Comparison of ENCODE assay signal across 21 cellular contexts in the genomic region with DNA sequence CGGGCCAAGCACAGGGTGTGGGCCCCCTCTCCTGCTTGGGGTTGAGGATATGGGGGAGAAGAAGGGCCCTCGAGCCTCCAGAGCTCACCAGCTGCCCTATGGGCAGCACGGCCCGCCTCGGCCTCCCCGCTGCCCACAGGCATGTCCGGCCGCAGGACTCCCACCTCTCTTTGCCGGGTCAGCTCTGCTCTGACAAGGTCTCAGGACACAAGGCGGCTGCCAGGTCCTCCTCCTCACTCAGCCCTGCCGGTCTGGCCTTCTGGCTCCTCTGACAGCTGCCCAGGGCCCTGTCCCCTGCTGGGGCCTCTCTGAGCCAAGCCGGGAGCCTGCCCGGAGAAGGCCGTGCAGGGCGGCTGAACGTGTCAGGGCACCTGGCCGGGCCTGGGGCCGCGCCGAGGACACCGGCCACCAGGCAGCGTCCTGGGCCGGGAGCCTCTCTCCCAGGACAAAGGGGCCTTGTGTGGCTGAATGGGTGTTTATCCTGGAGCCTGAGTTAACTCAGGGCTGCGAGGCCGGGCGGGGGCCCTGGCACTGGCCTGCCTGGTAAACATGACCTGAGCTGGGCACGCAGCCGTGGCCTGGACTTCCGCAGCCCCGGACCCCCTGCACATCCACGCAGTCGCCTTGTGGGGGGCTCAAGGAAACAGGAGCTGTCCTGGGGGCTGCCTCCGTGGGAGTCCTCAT. TPM values are rescaled to one million over a fixed set of nuclear protein-coding genes. Genes with fewer than 3 reads are reported as not detected.
DNase-seq lines count a peak whose midpoint lies in the region; ATAC-seq, FAIRE-seq and TF ChIP-seq lines count a peak whose summit lies in the region.
"Had no signal": no experiment of that assay in that cellular context is flagged by ENCODE, and none has a peak within 500 bp of the region (broad histone marks: within the 10 kb centered on the region; RNA-seq: fewer than 3 reads in every experiment).

No MANE protein-coding gene starts in this region.

- DNase-seq in G401 (ENCODE audit: low spot score), result peak; percentile 75
- DNase-seq in SK-MEL-5 (ENCODE audit: low read depth, low spot score), result peak; percentile 60
- DNase-seq in head of caudate nucleus, result peak in 38 of 42 donors; percentile 11 to 74 (median 44)
- no peak for DNase-seq in pancreas
- DNase-seq in activated T-cell treated with anti-CD3 and anti-CD28 coated beads, Interleukin-2, amount 50 U/mL, for 24 hours, result no peak
- no peak for DNase-seq in activated T-cell treated with anti-CD3 and anti-CD28 coated beads, Interleukin-2, amount 50 U/mL, for 72 hours
- no peak for DNase-seq in stimulated activated effector memory CD8-positive, alpha-beta T cell treated with anti-CD3 and anti-CD28 coated beads, Interleukin-12 subunit alpha, Interleukin-12 subunit beta, amount 100 ng/mL, for 72 hours (ENCODE audit: low spot score in 2 of 2)
- DNase-seq: cortex of kidney, DMS153, NCI-H187 had no signal

- no peaks in the 10 kb centered on the region for H3K4me1 Mint-ChIP-seq in activated T-cell treated with anti-CD3 and anti-CD28 coated beads, Interleukin-2, amount 50 U/mL, for 24 hours (ENCODE audit: low read depth)
- H3K4me1 Mint-ChIP-seq in activated T-cell treated with anti-CD3 and anti-CD28 coated beads, Interleukin-2, amount 50 U/mL, for 72 hours (ENCODE audit: low read depth), result no peaks in the 10 kb centered on the region
- no peaks in the 10 kb centered on the region for H3K4me1 Mint-ChIP-seq in stimulated activated effector memory CD8-positive, alpha-beta T cell treated with anti-CD3 and anti-CD28 coated beads, Interleukin-12 subunit alpha, Interleukin-12 subunit beta, amount 100 ng/mL, for 72 hours
- H3K4me1 Mint-ChIP-seq: stimulated activated memory B cell treated with anti-CD40 and anti-IgM and Interleukin-4, amounts not matched to agents 10 μg/mL and 1 μg/mL and 100 μg/mL, for 72 hours had no signal

- H3K36me3 Mint-ChIP-seq in activated T-cell treated with anti-CD3 and anti-CD28 coated beads, Interleukin-2, amount 50 U/mL, for 24 hours (ENCODE audit: low read depth), result peaks cover 33% of the 10 kb centered on the region
- peaks cover 3 to 7% of the 10 kb centered on the region in 2 donors for H3K36me3 Mint-ChIP-seq in activated T-cell treated with anti-CD3 and anti-CD28 coated beads, Interleukin-2, amount 50 U/mL, for 72 hours (ENCODE audit: insufficient read depth in 2 of 2)
- H3K36me3 Mint-ChIP-seq in stimulated activated effector memory CD8-positive, alpha-beta T cell treated with anti-CD3 and anti-CD28 coated beads, Interleukin-12 subunit alpha, Interleukin-12 subunit beta, amount 100 ng/mL, for 72 hours, result peaks cover 36% of the 10 kb centered on the region

- FAIRE-seq in pancreas (lab: Jason Lieb, UNC), result no peak
- FAIRE-seq: bronchial epithelial cell, endometrium had no signal

- no peaks in the 10 kb centered on the region for H3K27me3 ChIP-seq in pancreas

- in situ Hi-C loops in G401 (cut with HindIII; ENCODE audit: low sequenced_read_pairs) (no loop called here), SK-MEL-5 (cut with HindIII; ENCODE audit: low pct_unique_long_range_greater_than_20kb, low sequenced_read_pairs) (no loop called here)

- H3K27me3 Mint-ChIP-seq in activated T-cell treated with anti-CD3 and anti-CD28 coated beads, Interleukin-2, amount 50 U/mL, for 24 hours, result no peaks in the 10 kb centered on the region
- H3K27me3 Mint-ChIP-seq in activated T-cell treated with anti-CD3 and anti-CD28 coated beads, Interleukin-2, amount 50 U/mL, for 72 hours (ENCODE audit: low read depth), result no peaks in the 10 kb centered on the region

- TF ChIP-seq CTCF in pancreas (IDR thresholded peaks at IDR 0.05), result no peak

- 59 to 64% methylated on average over 32 to 33 of the region's 33 CpGs for WGBS in pancreas, 2 donors

- H3K4me3 ChIP-seq in pancreas, result no peak overlapping the region
- H3K4me3 ChIP-seq: adrenal gland, neural progenitor cell, psoas muscle had no signal

- peak overlapping the region; percentile 45 to 67 (median 58) for H3K27ac ChIP-seq in pancreas
- H3K27ac ChIP-seq: adrenal gland, neural progenitor cell, psoas muscle, VCaP had no signal

- H3K4me1 ChIP-seq in pancreas, result no peaks in the 10 kb centered on the region
- H3K4me1 ChIP-seq: psoas muscle had no signal

- no peaks in the 10 kb centered on the region for H3K9me3 ChIP-seq in pancreas
- H3K9me3 ChIP-seq: adrenal gland, psoas muscle had no signal

- intact Hi-C loops in head of caudate nucleus (cut with DNase I), result loop anchor here (5.0 kb wide), 1 partner anchor 65 kb away; no protein-coding TSS in a partner anchor
- intact Hi-C loops in pancreas (cut with DNase I), result loop anchor here in 2 of 3 donors (5.0 to 10.0 kb wide), 3 partner anchors 60 to 438 kb away; no protein-coding TSS in a partner anchor

- H3K9me3 Mint-ChIP-seq in activated T-cell treated with anti-CD3 and anti-CD28 coated beads, Interleukin-2, amount 50 U/mL, for 24 hours, result no peaks in the 10 kb centered on the region
- H3K9me3 Mint-ChIP-seq in activated T-cell treated with anti-CD3 and anti-CD28 coated beads, Interleukin-2, amount 50 U/mL, for 72 hours, result no peaks in the 10 kb centered on the region
- H3K9me3 Mint-ChIP-seq in stimulated activated effector memory CD8-positive, alpha-beta T cell treated with anti-CD3 and anti-CD28 coated beads, Interleukin-12 subunit alpha, Interleukin-12 subunit beta, amount 100 ng/mL, for 72 hours, result no peaks in the 10 kb centered on the region
- H3K9me3 Mint-ChIP-seq: HFFc6; neural progenitor cell; stimulated activated memory B cell treated with anti-CD40 and anti-IgM and Interleukin-4, amounts not matched to agents 10 μg/mL and 1 μg/mL and 100 μg/mL, for 72 hours; T-helper 2 cell treated with Interferon-gamma antibody and Interleukin-4, amounts not matched to agents 5 μg/mL and 100 μg/mL, for 36 hours had no signal

- no peak overlapping the region for H3K27ac Mint-ChIP-seq in activated T-cell treated with anti-CD3 and anti-CD28 coated beads, Interleukin-2, amount 50 U/mL, for 24 hours
- H3K27ac Mint-ChIP-seq in activated T-cell treated with anti-CD3 and anti-CD28 coated beads, Interleukin-2, amount 50 U/mL, for 72 hours, result no peak overlapping the region
- H3K27ac Mint-ChIP-seq in stimulated activated effector memory CD8-positive, alpha-beta T cell treated with anti-CD3 and anti-CD28 coated beads, Interleukin-12 subunit alpha, Interleukin-12 subunit beta, amount 100 ng/mL, for 72 hours, result no peak overlapping the region
- H3K27ac Mint-ChIP-seq: HFFc6; neural progenitor cell; stimulated activated memory B cell treated with anti-CD40 and anti-IgM and Interleukin-4, amounts not matched to agents 10 μg/mL and 1 μg/mL and 100 μg/mL, for 72 hours; T-helper 2 cell treated with Interferon-gamma antibody and Interleukin-4, amounts not matched to agents 5 μg/mL and 100 μg/mL, for 36 hours had no signal

- ATAC-seq in pancreas (peak; percentile 24 to 65 (median 50)), GM18519 (IDR thresholded peaks at IDR 0.05; ENCODE audit: low FRiP score, unreplicated experiment) (no peak)
- ATAC-seq in activated T-cell treated with anti-CD3 and anti-CD28 coated beads, Interleukin-2, amount 50 U/mL, for 72 hours (replicated peaks in 1 of 2), result no peak
- ATAC-seq in stimulated activated effector memory CD8-positive, alpha-beta T cell treated with anti-CD3 and anti-CD28 coated beads, Interleukin-12 subunit alpha, Interleukin-12 subunit beta, amount 100 ng/mL, for 72 hours, result no peak

- H3K36me3 ChIP-seq in pancreas, result no peaks in the 10 kb centered on the region
- H3K36me3 ChIP-seq: adrenal gland, neural progenitor cell had no signal

- no peak overlapping the region for H3K4me3 Mint-ChIP-seq in activated T-cell treated with anti-CD3 and anti-CD28 coated beads, Interleukin-2, amount 50 U/mL, for 24 hours
- no peak overlapping the region for H3K4me3 Mint-ChIP-seq in activated T-cell treated with anti-CD3 and anti-CD28 coated beads, Interleukin-2, amount 50 U/mL, for 72 hours
- H3K4me3 Mint-ChIP-seq in stimulated activated effector memory CD8-positive, alpha-beta T cell treated with anti-CD3 and anti-CD28 coated beads, Interleukin-12 subunit alpha, Interleukin-12 subunit beta, amount 100 ng/mL, for 72 hours, result no peak overlapping the region
- H3K4me3 Mint-ChIP-seq: HFFc6; neural progenitor cell; stimulated activated memory B cell treated with anti-CD40 and anti-IgM and Interleukin-4, amounts not matched to agents 10 μg/mL and 1 μg/mL and 100 μg/mL, for 72 hours; T-helper 2 cell treated with Interferon-gamma antibody and Interleukin-4, amounts not matched to agents 5 μg/mL and 100 μg/mL, for 36 hours had no signal

RNA-seq across cellular contexts. Expression of a gene that starts 25.7 kb away (rescaled TPM):
- total RNA-seq in G401 (2014; rRNA removed; shearing (Covaris generic)), result 139 and 164 TPM in 2 replicates
- total RNA-seq in SK-MEL-5 (2014; rRNA removed; shearing (Covaris generic)), result 9.7 and 13.7 TPM in 2 replicates
- 56.3 and 67.8 TPM in 2 replicates for polyA plus RNA-seq in SK-MEL-5 (2015; cell fraction: cytosol; rRNA removed)
- polyA plus RNA-seq in SK-MEL-5 (2015; cell fraction: nucleus; rRNA removed), result 72.7 and 103 TPM in 2 replicates
- total RNA-seq in pancreas, result 1 to 10 TPM in 5 of 6 donors, under 1 TPM in 1; 0.97 to 4.4 (median 2.4) TPM
- polyA plus RNA-seq in pancreas, result 1 to 10 TPM; 4.0 to 4.8 TPM
- 100 to 1,000 TPM; 172 to 206 TPM for total RNA-seq in activated T-cell treated with anti-CD3 and anti-CD28 coated beads, Interleukin-2, amount 50 U/mL, for 72 hours

RNA-seq across cellular contexts. Expression of a gene that starts 25.9 kb away (rescaled TPM):
- total RNA-seq in G401 (2014; rRNA removed; shearing (Covaris generic)), result 51.6 and 91.7 TPM in 2 replicates
- total RNA-seq in SK-MEL-5 (2014; rRNA removed; shearing (Covaris generic)), result 27.1 and 27.2 TPM in 2 replicates
- 61.8 and 63.7 TPM in 2 replicates for polyA plus RNA-seq in SK-MEL-5 (2015; cell fraction: cytosol; rRNA removed)
- 66.6 and 98.2 TPM in 2 replicates for polyA plus RNA-seq in SK-MEL-5 (2015; cell fraction: nucleus; rRNA removed)
- total RNA-seq in pancreas, result 10 to 100 TPM; 17.2 to 27.1 (median 18.9) TPM
- 10 to 100 TPM; 25.9 to 32.7 TPM for polyA plus RNA-seq in pancreas
- total RNA-seq in activated T-cell treated with anti-CD3 and anti-CD28 coated beads, Interleukin-2, amount 50 U/mL, for 72 hours, result 10 to 100 TPM; 20.4 to 22.1 TPM

RNA-seq across cellular contexts. Expression of a gene that starts 34.9 kb away (rescaled TPM):
- 98.5 and 101 TPM in 2 replicates for total RNA-seq in G401 (2014; rRNA removed; shearing (Covaris generic))
- 81.9 and 86.1 TPM in 2 replicates for total RNA-seq in SK-MEL-5 (2014; rRNA removed; shearing (Covaris generic))
- 61.8 and 67.2 TPM in 2 replicates for polyA plus RNA-seq in SK-MEL-5 (2015; cell fraction: cytosol; rRNA removed)
- polyA plus RNA-seq in SK-MEL-5 (2015; cell fraction: nucleus; rRNA removed), result 29.1 and 41.2 TPM in 2 replicates
- total RNA-seq in pancreas, result 10 to 100 TPM in 4 of 6 donors, 1 to 10 TPM in 2; 8.7 to 15.8 (median 10.9) TPM
- 10 to 100 TPM; 10.1 to 20.2 TPM for polyA plus RNA-seq in pancreas
- total RNA-seq in activated T-cell treated with anti-CD3 and anti-CD28 coated beads, Interleukin-2, amount 50 U/mL, for 72 hours, result 10 to 100 TPM; 56.4 to 63.1 TPM

RNA-seq across cellular contexts. Expression of a gene that starts 46.0 kb away (rescaled TPM):
- total RNA-seq in G401 (2014; rRNA removed; shearing (Covaris generic)), result 38.4 and 49.9 TPM in 2 replicates
- 0.03 and 0.32 TPM in 2 replicates for total RNA-seq in SK-MEL-5 (2014; rRNA removed; shearing (Covaris generic))
- 1.1 and 2.2 TPM in 2 replicates for polyA plus RNA-seq in SK-MEL-5 (2015; cell fraction: cytosol; rRNA removed)
- polyA plus RNA-seq in SK-MEL-5 (2015; cell fraction: nucleus; rRNA removed), result 1.4 and 2.3 TPM in 2 replicates
- 10 to 100 TPM; 40.4 to 88.3 (median 53.5) TPM for total RNA-seq in pancreas
- 100 to 1,000 TPM; 163 to 300 TPM for polyA plus RNA-seq in pancreas
- total RNA-seq in activated T-cell treated with anti-CD3 and anti-CD28 coated beads, Interleukin-2, amount 50 U/mL, for 72 hours, result under 1 TPM in 1 of 2 donors, not detected in 1; 0.36 TPM
- total RNA-seq: OCI-LY7 had no signal

Comparison
In these comparisons a context has a peak if more than half of its experiments do, and no peak if none do; other contexts are left out.
1. DNase-seq: peak in G401 (single experiment), SK-MEL-5 (single experiment) and head of caudate nucleus (38 of 42); none in pancreas (0 of 6), activated T-cell treated with anti-CD3 and anti-CD28 coated beads, Interleukin-2, amount 50 U/mL, for 24 hours (single experiment), activated T-cell treated with anti-CD3 and anti-CD28 coated beads, Interleukin-2, amount 50 U/mL, for 72 hours (0 of 2) and stimulated activated effector memory CD8-positive, alpha-beta T cell treated with anti-CD3 and anti-CD28 coated beads, Interleukin-12 subunit alpha, Interleukin-12 subunit beta, amount 100 ng/mL, for 72 hours (0 of 2).
2. ATAC-seq: peak in pancreas (4 of 4); none in GM18519 (single experiment), activated T-cell treated with anti-CD3 and anti-CD28 coated beads, Interleukin-2, amount 50 U/mL, for 72 hours (0 of 2) and stimulated activated effector memory CD8-positive, alpha-beta T cell treated with anti-CD3 and anti-CD28 coated beads, Interleukin-12 subunit alpha, Interleukin-12 subunit beta, amount 100 ng/mL, for 72 hours (single experiment).